Comparison of ENCODE assay signal across 11 cellular contexts in genomic region chr5:172854958-172855357, GRCh38. TPM values are rescaled to one million over a fixed set of nuclear protein-coding genes. Genes with fewer than 3 reads are reported as not detected.
DNase-seq lines count a peak whose midpoint lies in the region; ATAC-seq and TF ChIP-seq lines count a peak whose summit lies in the region.
"Had no signal": no experiment of that assay in that cellular context is flagged by ENCODE, and none has a peak within 500 bp of the region (broad histone marks: within the 10 kb centered on the region; RNA-seq: fewer than 3 reads in every experiment).

No MANE protein-coding gene starts in this region.

- H3K27me3 ChIP-seq in right atrium auricular region (no peaks in the 10 kb centered on the region), esophagus squamous epithelium (no peaks in the 10 kb centered on the region)

- no peak for ATAC-seq in Right ventricle myocardium inferior
- ATAC-seq: activated CD4-positive, CD25-positive, alpha-beta regulatory T cell treated with anti-CD3 and anti-CD28 coated beads, Interleukin-2, amount 50 U/mL, for 24 hours had no signal

- H3K4me3 ChIP-seq in right atrium auricular region: no peak overlapping the region
- H3K4me3 ChIP-seq in esophagus squamous epithelium: no peak overlapping the region

- DNase-seq in right atrium auricular region (ENCODE audit: low spot score): no peak
- DNase-seq in Right ventricle myocardium inferior (ENCODE audit: missing footprints): no peak
- DNase-seq in esophagus squamous epithelium (lab: John Stamatoyannopoulos, UW): no peak
- no peak for DNase-seq in osteocyte (ENCODE audit: extremely low spot score, unreplicated experiment)
- DNase-seq in NCI-H524 (lab: John Stamatoyannopoulos, UW): no peak
- DNase-seq in NCI-H1092 (lab: John Stamatoyannopoulos, UW): no peak
- DNase-seq in activated CD8-positive, alpha-beta memory T cell treated with anti-CD3 and anti-CD28 coated beads, Interleukin-2, amount 50 U/mL, for 4 hours: no peak
- no peak for DNase-seq in DMS153 treated with DMSO at 0.1 percent for 48 hours (lab: John Stamatoyannopoulos, UW; ENCODE audit: unreplicated experiment)
- DNase-seq: NCI-H2081 had no signal

- TF ChIP-seq CTCF in right atrium auricular region (IDR thresholded peaks at IDR 0.05) (no peak), esophagus squamous epithelium (IDR thresholded peaks at IDR 0.05) (no peak), osteocyte (IDR thresholded peaks at IDR 0.05) (no peak)

- WGBS in esophagus squamous epithelium, 2 donors: 67 to 100% methylated on average over 2 to 3 of the region's 4 CpGs

- no peak for TF ChIP-seq POLR2A in esophagus squamous epithelium (IDR thresholded peaks at IDR 0.05)

- H3K4me1 Mint-ChIP-seq in osteocyte (ENCODE audit: unreplicated experiment): peaks cover 71% of the 10 kb centered on the region

- peak overlapping the region; percentile 79 to 85 for H3K27ac ChIP-seq in right atrium auricular region
- peak overlapping the region; percentile 85 to 94 (median 92) for H3K27ac ChIP-seq in esophagus squamous epithelium

- no peaks in the 10 kb centered on the region for H3K9me3 Mint-ChIP-seq in osteocyte (ENCODE audit: unreplicated experiment)
- H3K9me3 Mint-ChIP-seq: type B pancreatic cell had no signal

- no peaks in the 10 kb centered on the region for H3K27me3 Mint-ChIP-seq in osteocyte (ENCODE audit: unreplicated experiment)
- H3K27me3 Mint-ChIP-seq: type B pancreatic cell had no signal

- peak overlapping the region; percentile 28 for H3K4me3 Mint-ChIP-seq in osteocyte (ENCODE audit: unreplicated experiment)
- H3K4me3 Mint-ChIP-seq: type B pancreatic cell had no signal

- intact Hi-C loops in Right ventricle myocardium inferior (cut with DNase I) (no loop called here), esophagus squamous epithelium (cut with DNase I) (no loop called here)

- H3K4me1 ChIP-seq in right atrium auricular region (peaks cover 2 to 74% of the 10 kb centered on the region in 2 donors), esophagus squamous epithelium (peaks cover 54 to 100% (median 79%) of the 10 kb centered on the region in 3 donors)

- H3K27ac Mint-ChIP-seq in osteocyte (ENCODE audit: unreplicated experiment): peak overlapping the region; percentile 91
- H3K27ac Mint-ChIP-seq: type B pancreatic cell had no signal

- H3K36me3 Mint-ChIP-seq in osteocyte (ENCODE audit: unreplicated experiment): peaks cover 10% of the 10 kb centered on the region

- no peaks in the 10 kb centered on the region for H3K9me3 ChIP-seq in right atrium auricular region
- no peaks in the 10 kb centered on the region for H3K9me3 ChIP-seq in esophagus squamous epithelium

- no peaks in the 10 kb centered on the region for H3K36me3 ChIP-seq in right atrium auricular region
- H3K36me3 ChIP-seq in esophagus squamous epithelium: no peaks in the 10 kb centered on the region

RNA-seq across cellular contexts. Expression of gene ERGIC1, which starts 20.9 kb away (rescaled TPM):
- 100 to 1,000 TPM in 1 of 2 donors, 10 to 100 TPM in 1; 70.7 to 113 TPM for total RNA-seq in right atrium auricular region
- 74.8 TPM for total RNA-seq in Right ventricle myocardium inferior
- total RNA-seq in esophagus squamous epithelium: 10 to 100 TPM; 50.9 to 83.0 (median 65.5) TPM
- 174 and 175 TPM in 2 replicates for total RNA-seq in osteocyte
